In genomic region chr1:112394743-112395062, GRCh38 we compare ENCODE assay signal across 8 cellular contexts. TPM values are rescaled to one million over a fixed set of nuclear protein-coding genes. Genes with fewer than 3 reads are reported as not detected.
A peak's percentile ranks its signal among the peaks of the same experiment; 100 is the strongest.
DNase-seq lines count a peak whose midpoint lies in the region; ATAC-seq and TF ChIP-seq lines count a peak whose summit lies in the region.

No MANE protein-coding gene starts in this region.

- ATAC-seq in HG03378 (IDR thresholded peaks at IDR 0.05; ENCODE audit: unreplicated experiment): no peak
- ATAC-seq in HG03039 (IDR thresholded peaks at IDR 0.05; ENCODE audit: unreplicated experiment): no peak
- ATAC-seq in GM21619 (IDR thresholded peaks at IDR 0.05; ENCODE audit: unreplicated experiment): no peak

- CTCF ChIA-PET in activated naive CD4-positive, alpha-beta T cell treated with anti-CD3 and anti-CD28 coated beads for 36 hours (lab: Charles Lee): interaction anchor here (0.5 to 7.1 kb wide), 6 partner anchors 70 to 313 kb away, joined by 3 to 116 read pairs (median 4); no protein-coding TSS in a partner anchor

- TF ChIP-seq POLR2A in breast epithelium (IDR thresholded peaks at IDR 0.05) (no peak), tibial nerve (IDR thresholded peaks at IDR 0.05) (no peak)

- TF ChIP-seq CTCF in breast epithelium (IDR thresholded peaks at IDR 0.05) (no peak), tibial nerve (IDR thresholded peaks at IDR 0.05) (no peak)

- H3K27ac Mint-ChIP-seq in activated naive CD4-positive, alpha-beta T cell treated with anti-CD3 and anti-CD28 coated beads for 36 hours: no peak overlapping the region

- intact Hi-C loops in activated naive CD4-positive, alpha-beta T cell treated with anti-CD3 and anti-CD28 coated beads for 36 hours (cut with micrococcal nuclease): loop anchor here (2.0 to 10.0 kb wide), 2 partner anchors 114 to 1000 kb away; partner anchors contain the start of genes MAGI3 and WNT2B
- intact Hi-C loops in breast epithelium (cut with DNase I; ENCODE audit: low total_unique reads): loop anchor here (10.0 kb wide), 1 partner anchor 70 kb away; no protein-coding TSS in a partner anchor

- H3K27ac ChIP-seq in breast epithelium (peak overlapping the region; percentile 96 to 98), mucosa of rectum (ENCODE audit: low read depth in 2 of 2, low read length in 2 of 2) (peak overlapping the region; percentile 95 to 99), tibial nerve (peak overlapping the region; percentile 78 to 98 (median 93))

- peaks cover 25% of the 10 kb centered on the region for H3K4me1 Mint-ChIP-seq in activated naive CD4-positive, alpha-beta T cell treated with anti-CD3 and anti-CD28 coated beads for 36 hours (ENCODE audit: low read depth)

- no peak for TF ChIP-seq EP300 in tibial nerve (IDR thresholded peaks at IDR 0.05)

- WGBS in tibial nerve, 2 donors: 78 to 86% methylated on average over 1 of the region's 1 CpG

- H3K36me3 Mint-ChIP-seq in activated naive CD4-positive, alpha-beta T cell treated with anti-CD3 and anti-CD28 coated beads for 36 hours (ENCODE audit: low read depth): no peaks in the 10 kb centered on the region

- H3K4me3 Mint-ChIP-seq in activated naive CD4-positive, alpha-beta T cell treated with anti-CD3 and anti-CD28 coated beads for 36 hours: peak overlapping the region; percentile 9

- H3K27me3 ChIP-seq in breast epithelium: no peaks in the 10 kb centered on the region
- no peaks in the 10 kb centered on the region for H3K27me3 ChIP-seq in mucosa of rectum (ENCODE audit: control insufficient read depth in 2 of 2, insufficient read depth in 2 of 2, low read length in 2 of 2)
- H3K27me3 ChIP-seq in tibial nerve: no peaks in the 10 kb centered on the region

- H3K9me3 Mint-ChIP-seq in activated naive CD4-positive, alpha-beta T cell treated with anti-CD3 and anti-CD28 coated beads for 36 hours: no peaks in the 10 kb centered on the region

- DNase-seq in activated naive CD4-positive, alpha-beta T cell treated with anti-CD3 and anti-CD28 coated beads for 36 hours: no peak
- DNase-seq in activated naive CD4-positive, alpha-beta T cell treated with anti-CD3 and anti-CD28 coated beads, Interleukin-2, amount 50 U/mL, for 16 hours: no peak
- no peak for DNase-seq in breast epithelium (ENCODE audit: low spot score in 2 of 2)
- no peak for DNase-seq in tibial nerve (ENCODE audit: low spot score in 2 of 2)

- H3K9me3 ChIP-seq in breast epithelium (no peaks in the 10 kb centered on the region), mucosa of rectum (ENCODE audit: control insufficient read depth in 2 of 2, low read length in 2 of 2) (no peaks in the 10 kb centered on the region), tibial nerve (no peaks in the 10 kb centered on the region)

- peaks cover 9% of the 10 kb centered on the region for H3K27me3 Mint-ChIP-seq in activated naive CD4-positive, alpha-beta T cell treated with anti-CD3 and anti-CD28 coated beads for 36 hours (ENCODE audit: low read depth)

- H3K4me1 ChIP-seq in breast epithelium: peaks cover 4 to 24% of the 10 kb centered on the region in 2 donors
- H3K4me1 ChIP-seq in mucosa of rectum (ENCODE audit: control insufficient read depth in 2 of 2, insufficient read depth in 2 of 2, low read length in 2 of 2): peaks cover 43 to 48% of the 10 kb centered on the region in 2 donors
- H3K4me1 ChIP-seq in tibial nerve: peaks cover 0 to 73% (median 25%) of the 10 kb centered on the region in 4 donors

- no peaks in the 10 kb centered on the region for H3K36me3 ChIP-seq in breast epithelium
- no peaks in the 10 kb centered on the region for H3K36me3 ChIP-seq in mucosa of rectum (ENCODE audit: control insufficient read depth in 2 of 2, insufficient read depth in 2 of 2, low read length in 2 of 2)
- no peaks in the 10 kb centered on the region for H3K36me3 ChIP-seq in tibial nerve

- peak overlapping the region; percentile 82 to 99 for H3K9ac ChIP-seq in mucosa of rectum (ENCODE audit: low read depth in 1 of 2, low read length in 2 of 2)

- H3K4me3 ChIP-seq in breast epithelium (peak overlapping the region; percentile 17 to 30 (median 29)), mucosa of rectum (ENCODE audit: low read length in 2 of 2) (peak overlapping the region; percentile 55 to 97), tibial nerve (peak overlapping the region in 3 of 4 donors; percentile 8 to 31 (median 17))

RNA-seq across cellular contexts. Expression of gene CTTNBP2NL, which starts 1.3 kb away (rescaled TPM):
- 1 to 10 TPM; 1.0 to 1.4 TPM for total RNA-seq in activated naive CD4-positive, alpha-beta T cell treated with anti-CD3 and anti-CD28 coated beads for 36 hours
- total RNA-seq in breast epithelium (10 to 100 TPM; 24.1 to 30.4 (median 25.9) TPM), tibial nerve (10 to 100 TPM; 18.8 to 28.0 (median 20.8) TPM)

Comparison
In these comparisons a context has a peak if more than half of its experiments do, and no peak if none do; other contexts are left out.
1. H3K4me3 ChIP-seq: peak in every context shown above with its lines; median percentile 76 in mucosa of rectum; 29 in breast epithelium; 17 in tibial nerve.
2. RNA of gene CTTNBP2NL, which starts 1.3 kb away (total RNA-seq): 24.1 to 30.4 TPM in breast epithelium and 18.8 to 28.0 TPM in tibial nerve; 1.0 to 1.4 TPM in activated naive CD4-positive, alpha-beta T cell treated with anti-CD3 and anti-CD28 coated beads for 36 hours; every median in the first group is over 4 times any median in the second.
3. Peak in every context shown above with its lines, with median percentiles within 50 percentile points of each other: H3K27ac ChIP-seq.